ENCODE assay signal across 19 cellular contexts in the genomic region with DNA sequence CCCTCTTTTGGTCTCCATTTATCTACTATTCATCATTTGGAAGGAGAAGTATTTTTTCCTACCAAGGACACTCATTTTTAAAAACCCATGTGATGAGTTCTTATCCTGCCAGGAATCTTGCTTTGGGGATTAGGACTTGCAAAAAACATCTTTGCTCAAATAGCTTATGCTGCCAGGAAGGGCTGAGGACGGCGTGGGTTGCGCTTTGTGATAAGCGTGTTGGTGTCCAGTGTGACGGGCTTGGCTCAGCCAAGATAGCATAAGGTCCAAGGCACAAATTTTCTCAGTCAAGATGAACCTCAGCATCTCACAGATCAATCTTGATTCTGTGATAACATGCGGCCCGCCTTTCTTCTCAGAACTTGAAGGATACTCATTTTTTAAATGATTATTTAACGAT.
"Had no signal": no experiment of that assay in that cellular context is flagged by ENCODE, and none has a peak within 500 bp of the region (broad histone marks: within the 10 kb centered on the region; RNA-seq: fewer than 3 reads in every experiment).

No MANE protein-coding gene starts in this region.

- H3K36me3 ChIP-seq: neutrophil, upper lobe of left lung had no signal

- H3K27me3 ChIP-seq: foreskin keratinocyte, neutrophil, upper lobe of left lung had no signal

- H3K9me3 ChIP-seq: neutrophil, upper lobe of left lung had no signal

- ATAC-seq: activated CD4-positive, CD25-positive, alpha-beta regulatory T cell treated with anti-CD3 and anti-CD28 coated beads, Interleukin-2, amount 50 U/mL, for 24 hours; activated naive CD8-positive, alpha-beta T cell treated with anti-CD3 and anti-CD28 coated beads, Interleukin-2, amount 50 U/mL, for 24 hours; activated T-cell treated with anti-CD3 and anti-CD28 coated beads, Interleukin-2, amount 50 U/mL, for 4 hours; effector memory CD8-positive, alpha-beta T cell; foreskin keratinocyte; naive thymus-derived CD8-positive, alpha-beta T cell had no signal

- H3K4me1 ChIP-seq: foreskin keratinocyte, parathyroid adenoma, upper lobe of left lung had no signal

- H3K27ac ChIP-seq: foreskin keratinocyte, neutrophil, parathyroid adenoma, upper lobe of left lung had no signal

- DNase-seq: activated CD4-positive, alpha-beta T cell treated with anti-CD3 and anti-CD28 coated beads, Interleukin-2, amount 10 ng/mL, durations not matched to agents 7 days and 5 days; activated CD8-positive, alpha-beta memory T cell treated with anti-CD3 and anti-CD28 coated beads, Interleukin-2, amount 50 U/mL, for 4 hours; activated effector memory CD4-positive, alpha-beta T cell treated with Interleukin-2 at 50 U/mL for 16 hours; activated naive CD4-positive, alpha-beta T cell treated with anti-CD3 and anti-CD28 coated beads, Interleukin-2, amount 10 ng/mL, durations not matched to agents 7 days and 5 days; activated naive CD8-positive, alpha-beta T cell treated with anti-CD3 and anti-CD28 coated beads, Interleukin-2, amount 50 U/mL, for 24 hours; activated T-cell treated with anti-CD3 and anti-CD28 coated beads, Interleukin-2, amount 50 U/mL, for 4 hours; dermis blood vessel endothelial cell; effector memory CD8-positive, alpha-beta T cell; foreskin keratinocyte; head of caudate nucleus; naive thymus-derived CD8-positive, alpha-beta T cell; SHP77 treated with DMSO at 0.1 percent for 48 hours; stimulated activated CD4-positive, alpha-beta T cell treated with anti-CD3 and anti-CD28 coated beads, Interleukin-2, amount 100 ng/mL, for 24 hours; T-helper 1 cell; T-helper 9 cell; upper lobe of left lung had no signal

- H3K4me3 ChIP-seq: upper lobe of left lung had no signal
